In the genomic region with DNA sequence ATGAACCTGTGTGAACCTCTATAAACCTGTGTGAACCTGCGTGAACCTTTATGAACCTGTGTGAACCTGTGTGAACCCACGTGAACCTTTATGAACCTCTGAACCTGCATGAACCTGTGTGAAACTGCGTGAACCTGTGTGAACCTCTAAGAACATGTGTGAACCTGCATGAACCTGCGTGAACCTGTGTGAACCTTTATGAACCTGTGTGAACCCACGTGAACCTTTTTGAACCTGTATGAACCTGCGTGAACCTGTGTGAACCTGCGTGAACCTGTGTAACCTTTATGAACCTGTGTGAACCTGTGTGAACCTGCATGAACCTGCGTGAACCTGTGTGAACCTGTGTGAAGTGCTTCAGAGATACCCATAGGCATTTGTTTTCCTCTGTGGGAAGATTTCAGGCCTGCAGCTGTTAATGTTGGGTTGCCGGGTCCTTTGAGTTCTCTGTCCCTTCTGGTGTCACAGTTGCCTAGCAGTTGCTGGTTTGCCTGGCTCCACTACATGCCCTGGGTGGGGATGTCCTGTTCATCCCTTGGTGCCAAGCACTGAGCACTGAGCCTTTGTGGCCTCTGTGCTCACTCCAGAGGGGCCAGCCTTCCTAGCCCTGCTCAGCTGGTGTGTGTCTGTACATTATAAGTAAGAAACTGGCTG, we compare ENCODE assay signal across 26 cellular contexts.
"Had no signal": no experiment of that assay in that cellular context is flagged by ENCODE, and none has a peak within 500 bp of the region (broad histone marks: within the 10 kb centered on the region; RNA-seq: fewer than 3 reads in every experiment).

No MANE protein-coding gene starts in this region.

- DNase-seq: activated B cell treated with CpG ODN at 0.5 μM for 24 hours; activated CD4-positive, alpha-beta T cell treated with anti-CD3 and anti-CD28 coated beads for 1 hour; activated CD4-positive, alpha-beta T cell treated with anti-CD3 and anti-CD28 coated beads, Interleukin-2, amount 10 ng/mL, durations not matched to agents 24 days and 14 days; activated CD4-positive, alpha-beta T cell treated with anti-CD3 and anti-CD28 coated beads, Interleukin-2, amount 50 U/mL, for 48 hours; activated CD8-positive, alpha-beta memory T cell treated with anti-CD3 and anti-CD28 coated beads, Interleukin-2, amount 10 ng/mL, durations not matched to agents 7 days and 5 days; activated effector memory CD4-positive, alpha-beta T cell treated with Interleukin-2 at 50 U/mL for 16 hours; activated naive CD4-positive, alpha-beta T cell treated with Interleukin-2 at 50 U/mL for 16 hours; activated T-cell treated with anti-CD3 and anti-CD28 coated beads, Interleukin-2, amount 50 U/mL, for 24 hours; amygdala; cerebellar nuclear complex; KG1; NCI-H1092; NCI-H1417; NCI-H1930; NCI-H2107; NCI-H2171 treated with DMSO at 0.1 percent for 48 hours; NCI-H226; NCI-H526; NCI-H774; SIG-M5; T-helper 17 cell; T-helper 9 cell had no signal

- H3K4me1 Mint-ChIP-seq: activated B cell treated with CpG ODN at 0.5 μM for 24 hours; activated CD4-positive, alpha-beta T cell treated with anti-CD3 and anti-CD28 coated beads, Interleukin-2, amount 10 ng/mL, durations not matched to agents 24 days and 14 days; activated CD8-positive, alpha-beta memory T cell treated with anti-CD3 and anti-CD28 coated beads, Interleukin-2, amount 10 ng/mL, durations not matched to agents 7 days and 5 days; brain; T-helper 17 cell had no signal

- H3K27ac Mint-ChIP-seq: activated B cell treated with CpG ODN at 0.5 μM for 24 hours; activated CD4-positive, alpha-beta T cell treated with anti-CD3 and anti-CD28 coated beads, Interleukin-2, amount 10 ng/mL, durations not matched to agents 24 days and 14 days; activated CD8-positive, alpha-beta memory T cell treated with anti-CD3 and anti-CD28 coated beads, Interleukin-2, amount 10 ng/mL, durations not matched to agents 7 days and 5 days; activated naive CD8-positive, alpha-beta T cell; activated T-cell treated with anti-CD3 and anti-CD28 coated beads, Interleukin-2, amount 50 U/mL, for 24 hours; activated T-helper 1 cell treated with anti-CD3 and anti-CD28 coated beads, Interleukin-12 subunit alpha, Interleukin-12 subunit beta, Interleukin-2, Interleukin-4 antibody, amounts not matched to agents 30 ng/mL and 10 ng/mL and 1 ng/mL, durations not matched to agents 14 hours and 24 hours and 36 hours; brain; T-helper 17 cell had no signal

- FAIRE-seq: astrocyte had no signal

- H3K4me3 Mint-ChIP-seq: activated B cell treated with CpG ODN at 0.5 μM for 24 hours; activated CD4-positive, alpha-beta T cell treated with anti-CD3 and anti-CD28 coated beads, Interleukin-2, amount 10 ng/mL, durations not matched to agents 24 days and 14 days; activated CD8-positive, alpha-beta memory T cell treated with anti-CD3 and anti-CD28 coated beads, Interleukin-2, amount 10 ng/mL, durations not matched to agents 7 days and 5 days; activated naive CD8-positive, alpha-beta T cell; activated T-cell treated with anti-CD3 and anti-CD28 coated beads, Interleukin-2, amount 50 U/mL, for 24 hours; activated T-helper 1 cell treated with anti-CD3 and anti-CD28 coated beads, Interleukin-12 subunit alpha, Interleukin-12 subunit beta, Interleukin-2, Interleukin-4 antibody, amounts not matched to agents 30 ng/mL and 10 ng/mL and 1 ng/mL, durations not matched to agents 14 hours and 24 hours and 36 hours; brain; T-helper 17 cell had no signal

- H3K9me3 Mint-ChIP-seq: brain had no signal

- H3K36me3 Mint-ChIP-seq: activated CD8-positive, alpha-beta memory T cell treated with anti-CD3 and anti-CD28 coated beads, Interleukin-2, amount 10 ng/mL, durations not matched to agents 7 days and 5 days; activated naive CD8-positive, alpha-beta T cell had no signal

- H3K27me3 Mint-ChIP-seq: activated B cell treated with CpG ODN at 0.5 μM for 24 hours; activated CD4-positive, alpha-beta T cell treated with anti-CD3 and anti-CD28 coated beads, Interleukin-2, amount 10 ng/mL, durations not matched to agents 24 days and 14 days; activated CD8-positive, alpha-beta memory T cell treated with anti-CD3 and anti-CD28 coated beads, Interleukin-2, amount 10 ng/mL, durations not matched to agents 7 days and 5 days; activated naive CD8-positive, alpha-beta T cell; activated T-cell treated with anti-CD3 and anti-CD28 coated beads, Interleukin-2, amount 50 U/mL, for 24 hours; brain; T-helper 17 cell had no signal

- ATAC-seq: activated CD8-positive, alpha-beta memory T cell treated with anti-CD3 and anti-CD28 coated beads, Interleukin-2, amount 10 ng/mL, durations not matched to agents 7 days and 5 days; T-helper 17 cell had no signal
